Comparison of ENCODE assay signal across 8 cellular contexts in the genomic region with DNA sequence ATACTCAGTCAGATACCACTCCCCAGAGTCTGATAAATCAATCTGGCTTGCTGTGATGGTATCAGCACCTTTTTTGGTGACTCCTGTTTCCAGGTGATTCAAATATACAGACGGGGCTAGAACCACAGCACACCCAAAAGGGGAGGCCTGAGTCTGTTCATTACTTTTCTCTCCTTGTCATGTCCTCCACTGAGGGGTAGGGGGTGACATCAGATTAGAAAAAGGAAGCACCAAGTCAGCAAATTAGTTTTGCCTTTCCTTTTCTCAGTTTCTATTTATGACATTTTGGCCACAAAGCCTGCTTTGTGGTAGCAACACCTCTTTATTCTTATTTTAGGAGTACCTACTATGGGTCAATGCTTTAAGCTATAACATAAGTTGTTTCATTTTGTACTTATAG.
A peak's percentile ranks its signal among the peaks of the same experiment; 100 is the strongest.
DNase-seq lines count a peak whose midpoint lies in the region; ATAC-seq and TF ChIP-seq lines count a peak whose summit lies in the region.

No MANE protein-coding gene starts in this region.

- CTCF ChIA-PET in WTC11 (lab: Charles Lee) = interaction anchor here (0.7 kb wide), 1 partner anchor 9 kb away, joined by 3 read pairs; no protein-coding TSS in a partner anchor

- TF ChIP-seq CTCF in AG10803 (conservative IDR thresholded peaks at IDR 0.05; ENCODE audit: low read length) (peak; percentile 46), WTC11 (IDR thresholded peaks at IDR 0.05) (peak; percentile 55)

- POLR2A ChIA-PET in WTC11 (lab: Charles Lee) = no interaction called here

- no peaks in the 10 kb centered on the region for H3K36me3 Mint-ChIP-seq in WTC11

- ATAC-seq in GM19025 (IDR thresholded peaks at IDR 0.05; ENCODE audit: low read depth, unreplicated experiment) (peak; percentile 76), HG03135 (IDR thresholded peaks at IDR 0.05; ENCODE audit: unreplicated experiment) (peak; percentile 81), WTC11 (peak; percentile 88)
- ATAC-seq in stimulated activated naive CD8-positive, alpha-beta T cell treated with anti-CD3 and anti-CD28 coated beads, Interleukin-15, amount 100 ng/mL, for 72 hours = peak; percentile 78

- DNase-seq in AG10803 (ENCODE audit: low read depth) (peak; percentile 3), WTC11 (ENCODE audit: low spot score) (no peak), NCI-H1417 treated with DMSO at 0.1 percent for 48 hours (lab: John Stamatoyannopoulos, UW) (no peak), posterior vena cava (ENCODE audit: low spot score) (no peak), mucosa of gallbladder (ENCODE audit: low spot score) (no peak)
- DNase-seq in stimulated activated naive CD8-positive, alpha-beta T cell treated with anti-CD3 and anti-CD28 coated beads, Interleukin-15, amount 100 ng/mL, for 72 hours = no peak

- no peak overlapping the region for H3K27ac Mint-ChIP-seq in WTC11
- no peak overlapping the region for H3K27ac Mint-ChIP-seq in stimulated activated naive CD8-positive, alpha-beta T cell treated with anti-CD3 and anti-CD28 coated beads, Interleukin-15, amount 100 ng/mL, for 72 hours

- no peaks in the 10 kb centered on the region for H3K9me3 Mint-ChIP-seq in WTC11
- no peaks in the 10 kb centered on the region for H3K9me3 Mint-ChIP-seq in stimulated activated naive CD8-positive, alpha-beta T cell treated with anti-CD3 and anti-CD28 coated beads, Interleukin-15, amount 100 ng/mL, for 72 hours

- H3K4me3 Mint-ChIP-seq in WTC11 = no peak overlapping the region
- no peak overlapping the region for H3K4me3 Mint-ChIP-seq in stimulated activated naive CD8-positive, alpha-beta T cell treated with anti-CD3 and anti-CD28 coated beads, Interleukin-15, amount 100 ng/mL, for 72 hours

- H3K27me3 Mint-ChIP-seq in WTC11 (ENCODE audit: low read depth) = peaks cover 7% of the 10 kb centered on the region
- no peaks in the 10 kb centered on the region for H3K27me3 Mint-ChIP-seq in stimulated activated naive CD8-positive, alpha-beta T cell treated with anti-CD3 and anti-CD28 coated beads, Interleukin-15, amount 100 ng/mL, for 72 hours

- peaks cover 22% of the 10 kb centered on the region for H3K4me1 Mint-ChIP-seq in WTC11
- H3K4me1 Mint-ChIP-seq in stimulated activated naive CD8-positive, alpha-beta T cell treated with anti-CD3 and anti-CD28 coated beads, Interleukin-15, amount 100 ng/mL, for 72 hours = peaks cover 6% of the 10 kb centered on the region

- H3K4me3 ChIP-seq in AG10803 (ENCODE audit: low read length) = no peak overlapping the region

- intact Hi-C loops in posterior vena cava (cut with DNase I) = no loop called here

TF ChIP-seq in WTC11, 78 proteins besides CTCF, POLR2A, EP300 and RAD21:
- TF ChIP-seq CREM (CRISPR knock-in tag; IDR thresholded peaks at IDR 0.05) = no peak
- no peak for TF ChIP-seq CDX4 (CRISPR knock-in tag; IDR thresholded peaks at IDR 0.05; ENCODE audit: borderline replicate concordance)
- no peak for TF ChIP-seq ETV6 (CRISPR knock-in tag; IDR thresholded peaks at IDR 0.05)
- TF ChIP-seq ERG (CRISPR knock-in tag; IDR thresholded peaks at IDR 0.05) = no peak
- TF ChIP-seq PREB (CRISPR knock-in tag; IDR thresholded peaks at IDR 0.05; ENCODE audit: borderline replicate concordance) = no peak
- TF ChIP-seq, protein P1, sequence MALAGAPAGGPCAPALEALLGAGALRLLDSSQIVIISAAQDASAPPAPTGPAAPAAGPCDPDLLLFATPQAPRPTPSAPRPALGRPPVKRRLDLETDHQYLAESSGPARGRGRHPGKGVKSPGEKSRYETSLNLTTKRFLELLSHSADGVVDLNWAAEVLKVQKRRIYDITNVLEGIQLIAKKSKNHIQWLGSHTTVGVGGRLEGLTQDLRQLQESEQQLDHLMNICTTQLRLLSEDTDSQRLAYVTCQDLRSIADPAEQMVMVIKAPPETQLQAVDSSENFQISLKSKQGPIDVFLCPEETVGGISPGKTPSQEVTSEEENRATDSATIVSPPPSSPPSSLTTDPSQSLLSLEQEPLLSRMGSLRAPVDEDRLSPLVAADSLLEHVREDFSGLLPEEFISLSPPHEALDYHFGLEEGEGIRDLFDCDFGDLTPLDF (CRISPR knock-in tag; IDR thresholded peaks at IDR 0.05) = no peak
- no peak for TF ChIP-seq ELF4 (CRISPR knock-in tag; IDR thresholded peaks at IDR 0.05; ENCODE audit: low read depth)
- no peak for TF ChIP-seq FOXJ3 (CRISPR knock-in tag; IDR thresholded peaks at IDR 0.05; ENCODE audit: borderline replicate concordance)
- no peak for TF ChIP-seq ZNF425 (CRISPR knock-in tag; conservative IDR thresholded peaks at IDR 0.05)
- no peak for TF ChIP-seq STAT6 (CRISPR knock-in tag; conservative IDR thresholded peaks at IDR 0.05; ENCODE audit: low read depth)
- TF ChIP-seq FOXP1 (CRISPR knock-in tag; IDR thresholded peaks at IDR 0.05; ENCODE audit: borderline replicate concordance) = no peak
- TF ChIP-seq, protein P2, sequence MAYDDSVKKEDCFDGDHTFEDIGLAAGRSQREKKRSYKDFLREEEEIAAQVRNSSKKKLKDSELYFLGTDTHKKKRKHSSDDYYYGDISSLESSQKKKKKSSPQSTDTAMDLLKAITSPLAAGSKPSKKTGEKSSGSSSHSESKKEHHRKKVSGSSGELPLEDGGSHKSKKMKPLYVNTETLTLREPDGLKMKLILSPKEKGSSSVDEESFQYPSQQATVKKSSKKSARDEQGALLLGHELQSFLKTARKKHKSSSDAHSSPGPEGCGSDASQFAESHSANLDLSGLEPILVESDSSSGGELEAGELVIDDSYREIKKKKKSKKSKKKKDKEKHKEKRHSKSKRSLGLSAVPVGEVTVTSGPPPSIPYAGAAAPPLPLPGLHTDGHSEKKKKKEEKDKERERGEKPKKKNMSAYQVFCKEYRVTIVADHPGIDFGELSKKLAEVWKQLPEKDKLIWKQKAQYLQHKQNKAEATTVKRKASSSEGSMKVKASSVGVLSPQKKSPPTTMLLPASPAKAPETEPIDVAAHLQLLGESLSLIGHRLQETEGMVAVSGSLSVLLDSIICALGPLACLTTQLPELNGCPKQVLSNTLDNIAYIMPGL (CRISPR knock-in tag; IDR thresholded peaks at IDR 0.05) = no peak
- TF ChIP-seq TEAD1 (CRISPR knock-in tag; IDR thresholded peaks at IDR 0.05) = no peak
TF ChIP-seq in WTC11: peak in this region for 0.
